13 cellular contexts compared by ENCODE assay signal in genomic region chr2:217922101-217923006, GRCh38.
DNase-seq lines count a peak whose midpoint lies in the region; ATAC-seq, FAIRE-seq and TF ChIP-seq lines count a peak whose summit lies in the region.
"Had no signal": no experiment of that assay in that cellular context is flagged by ENCODE, and none has a peak within 500 bp of the region (broad histone marks: within the 10 kb centered on the region; RNA-seq: fewer than 3 reads in every experiment).

No MANE protein-coding gene starts in this region.

- TF ChIP-seq POLR2A in prostate gland (IDR thresholded peaks at IDR 0.05) = peak; percentile 39

- H3K4me1 ChIP-seq in ACC112 (ENCODE audit: control insufficient read depth, insufficient read depth, low read length, unreplicated experiment) = peaks cover 52% of the 10 kb centered on the region
- peaks cover 61% of the 10 kb centered on the region for H3K4me1 ChIP-seq in astrocyte (ENCODE audit: insufficient read depth, low read length)
- H3K4me1 ChIP-seq in hepatocyte (ENCODE audit: insufficient read depth) = peaks cover 65% of the 10 kb centered on the region
- H3K4me1 ChIP-seq in prostate gland (replicated peaks) = peaks cover 37% of the 10 kb centered on the region

- H3K27me3 ChIP-seq in ACC112 (ENCODE audit: insufficient read depth, low read length) (no peaks in the 10 kb centered on the region), astrocyte (ENCODE audit: insufficient read depth, low read length) (no peaks in the 10 kb centered on the region), hepatocyte (no peaks in the 10 kb centered on the region), prostate gland (replicated peaks; ENCODE audit: insufficient read depth) (no peaks in the 10 kb centered on the region)
- H3K27me3 ChIP-seq: BLaER1 treated with 17β-estradiol and CSF1 and Interleukin-3, amounts not matched to agents 10 nM and 100 nM had no signal

- TF ChIP-seq CTCF in astrocyte (IDR thresholded peaks at IDR 0.05; ENCODE audit: insufficient read depth, low read depth, low read length) (peak; percentile 15), hepatocyte (IDR thresholded peaks at IDR 0.05; ENCODE audit: poor library complexity) (peak; percentile 7), prostate gland (IDR thresholded peaks at IDR 0.05) (peak in 3 of 4 experiments; percentile 22 to 48 (median 43)), omental fat pad (IDR thresholded peaks at IDR 0.05) (no peak)

- peak overlapping the region; percentile 75 for H3K27ac Mint-ChIP-seq in astrocyte (ENCODE audit: unreplicated experiment)
- H3K27ac Mint-ChIP-seq: naive thymus-derived CD4-positive, alpha-beta T cell had no signal

- intact Hi-C loops in prostate gland (cut with DNase I) = no loop called here

- H3K4me1 Mint-ChIP-seq in astrocyte (ENCODE audit: low read depth, unreplicated experiment) = peaks cover 87% of the 10 kb centered on the region
- H3K4me1 Mint-ChIP-seq: naive thymus-derived CD4-positive, alpha-beta T cell had no signal

- H3K4me3 Mint-ChIP-seq in astrocyte (ENCODE audit: unreplicated experiment) = no peak overlapping the region
- H3K4me3 Mint-ChIP-seq: naive thymus-derived CD4-positive, alpha-beta T cell had no signal

- H3K79me2 ChIP-seq in ACC112 (ENCODE audit: control insufficient read depth, insufficient read depth, low read length, unreplicated experiment) (peaks cover 81% of the 10 kb centered on the region), astrocyte (ENCODE audit: insufficient read depth, low read length) (peaks cover 89% of the 10 kb centered on the region), hepatocyte (peaks cover 50% of the 10 kb centered on the region)

- no peaks in the 10 kb centered on the region for H3K9me3 ChIP-seq in astrocyte (ENCODE audit: insufficient read depth, low read depth, low read length)
- H3K9me3 ChIP-seq in hepatocyte (ENCODE audit: low read depth) = no peaks in the 10 kb centered on the region
- H3K9me3 ChIP-seq in prostate gland = no peaks in the 10 kb centered on the region
- H3K9me3 ChIP-seq: BLaER1 treated with 17β-estradiol and CSF1 and Interleukin-3, amounts not matched to agents 10 nM and 100 nM had no signal

- peak overlapping the region; percentile 79 for H3K4me2 ChIP-seq in astrocyte (ENCODE audit: low read length)
- peak overlapping the region; percentile 12 for H3K4me2 ChIP-seq in hepatocyte
- H3K4me2 ChIP-seq: BLaER1 treated with 17β-estradiol and CSF1 and Interleukin-3, amounts not matched to agents 10 nM and 100 nM had no signal

- DNase-seq in astrocyte (ENCODE audit: low read depth) (peak; percentile 54), hepatocyte (ENCODE audit: low spot score) (no peak), prostate gland (ENCODE audit: low spot score) (peak; percentile 67), germinal center (ENCODE audit: low spot score) (no peak), omental fat pad (ENCODE audit: low spot score) (no peak), NOMO-1 treated with DMSO at 0.1 percent for 48 hours (lab: John Stamatoyannopoulos, UW; ENCODE audit: unreplicated experiment) (no peak), NCI-H82 (lab: John Stamatoyannopoulos, UW) (no peak)
- DNase-seq: activated naive CD4-positive, alpha-beta T cell treated with Interleukin-2 at 50 U/mL for 16 hours; Karpas-422; naive thymus-derived CD4-positive, alpha-beta T cell had no signal

- peaks cover 2% of the 10 kb centered on the region for H3K9me3 Mint-ChIP-seq in astrocyte (ENCODE audit: unreplicated experiment)
- H3K9me3 Mint-ChIP-seq: naive thymus-derived CD4-positive, alpha-beta T cell had no signal

- 69% methylated on average over 18 of the region's 19 CpGs for WGBS in hepatocyte (ENCODE audit: low lambda C conversion rate, missing lambda C conversion rate)
- 15% methylated on average over 19 of the region's 19 CpGs for WGBS in prostate gland

- H3K36me3 ChIP-seq in ACC112 (ENCODE audit: insufficient read depth, low read length) (no peaks in the 10 kb centered on the region), astrocyte (ENCODE audit: insufficient read depth, low read length) (peaks cover 9% of the 10 kb centered on the region), hepatocyte (replicated peaks; ENCODE audit: insufficient read depth, low read depth) (no peaks in the 10 kb centered on the region), prostate gland (no peaks in the 10 kb centered on the region)
- H3K36me3 ChIP-seq: BLaER1 treated with 17β-estradiol and CSF1 and Interleukin-3, amounts not matched to agents 10 nM and 100 nM had no signal

- H3K36me3 Mint-ChIP-seq in astrocyte (ENCODE audit: low read depth, unreplicated experiment) = peaks cover 24% of the 10 kb centered on the region
- H3K36me3 Mint-ChIP-seq: naive thymus-derived CD4-positive, alpha-beta T cell had no signal

- no peaks in the 10 kb centered on the region for H3K9me2 ChIP-seq in hepatocyte (replicated peaks; ENCODE audit: insufficient read depth)

- H3K27ac ChIP-seq in ACC112 (ENCODE audit: low read depth, low read length) = peak overlapping the region; percentile 70
- peak overlapping the region; percentile 71 for H3K27ac ChIP-seq in astrocyte (ENCODE audit: low read depth, low read length)
- peak overlapping the region; percentile 2 for H3K27ac ChIP-seq in hepatocyte
- peak overlapping the region; percentile 91 to 92 for H3K27ac ChIP-seq in prostate gland
- H3K27ac ChIP-seq: BLaER1 treated with 17β-estradiol and CSF1 and Interleukin-3, amounts not matched to agents 10 nM and 100 nM; VCaP had no signal

- peak overlapping the region; percentile 57 for H3K9ac ChIP-seq in astrocyte (ENCODE audit: low read length)

- no peak for ATAC-seq in omental fat pad (ENCODE audit: low FRiP score)
- ATAC-seq: naive thymus-derived CD4-positive, alpha-beta T cell had no signal

- H4K20me1 ChIP-seq in astrocyte (ENCODE audit: insufficient read depth, low read length) (no peaks in the 10 kb centered on the region), hepatocyte (ENCODE audit: insufficient read depth, poor library complexity, severe bottlenecking) (peaks cover 8% of the 10 kb centered on the region)

- H3K27me3 Mint-ChIP-seq in astrocyte (ENCODE audit: low read depth, unreplicated experiment) = no peaks in the 10 kb centered on the region

- H2AFZ ChIP-seq in ACC112 (ENCODE audit: low read length, unreplicated experiment) = no peak overlapping the region
- no peak overlapping the region for H2AFZ ChIP-seq in astrocyte (ENCODE audit: low read depth, low read length)
- H2AFZ ChIP-seq in hepatocyte = no peak overlapping the region

- no peak for FAIRE-seq in astrocyte (lab: Jason Lieb, UNC)

- H3K4me3 ChIP-seq in ACC112 (ENCODE audit: low read depth, low read length) (no peak overlapping the region), astrocyte (ENCODE audit: insufficient read depth, low read depth, low read length) (no peak overlapping the region), hepatocyte (no peak overlapping the region), prostate gland (no peak overlapping the region)
- H3K4me3 ChIP-seq: BLaER1 treated with 17β-estradiol and CSF1 and Interleukin-3, amounts not matched to agents 10 nM and 100 nM had no signal

Comparison
In these comparisons a context has a peak if more than half of its experiments do, and no peak if none do; other contexts are left out.
1. H3K27ac ChIP-seq: peak in every context shown above with its lines; median percentile 92 in prostate gland; 71 in astrocyte; 70 in ACC112; 2 in hepatocyte.
2. DNase-seq: peak in astrocyte (single experiment) and prostate gland (single experiment); none in hepatocyte (single experiment), germinal center (single experiment), omental fat pad (single experiment), NOMO-1 treated with DMSO at 0.1 percent for 48 hours (single experiment) and NCI-H82 (single experiment).
3. CTCF ChIP-seq: peak in astrocyte (single experiment), hepatocyte (single experiment) and prostate gland (3 of 4); none in omental fat pad (0 of 3).